ENCODE assay signal across 1 cellular context in the genomic region with DNA sequence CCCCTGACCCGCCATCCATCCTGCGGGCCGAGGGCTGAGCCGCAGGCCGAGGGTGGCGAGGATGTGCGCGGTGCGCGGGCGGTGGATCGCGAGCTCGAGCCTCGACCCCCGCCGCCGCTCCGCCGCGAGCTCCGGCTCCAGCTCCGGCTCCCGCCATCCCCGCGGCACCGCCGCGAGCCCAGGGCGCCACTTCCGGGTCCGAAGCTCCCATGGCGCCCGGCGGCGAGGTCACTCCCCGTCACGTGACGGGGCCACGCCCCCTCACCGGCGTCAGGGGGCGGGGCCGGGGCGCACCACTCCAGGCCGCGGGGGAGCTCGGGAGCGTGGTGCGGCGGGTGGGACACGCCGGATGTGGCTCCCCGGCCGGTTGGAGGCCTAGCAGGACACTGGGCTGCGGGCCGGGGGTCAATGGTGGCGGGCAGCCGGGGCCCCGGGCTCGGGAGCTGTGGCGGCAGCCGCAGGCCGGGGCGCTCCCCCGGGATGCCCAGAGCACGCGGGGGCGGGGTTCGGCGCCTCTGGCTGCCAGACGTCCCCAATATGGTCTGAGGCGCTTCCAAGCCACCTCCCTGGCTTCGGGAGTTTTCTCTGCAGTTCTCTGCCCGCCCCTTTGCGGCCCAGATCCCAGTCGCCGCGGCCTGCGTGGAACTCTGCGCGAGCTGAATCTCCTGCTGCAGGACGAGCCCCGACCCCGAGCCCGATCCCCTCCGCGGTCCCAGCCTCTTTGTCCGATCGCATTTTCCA.
TF ChIP-seq lines count a peak whose summit lies in the region.

A gene with protein sequence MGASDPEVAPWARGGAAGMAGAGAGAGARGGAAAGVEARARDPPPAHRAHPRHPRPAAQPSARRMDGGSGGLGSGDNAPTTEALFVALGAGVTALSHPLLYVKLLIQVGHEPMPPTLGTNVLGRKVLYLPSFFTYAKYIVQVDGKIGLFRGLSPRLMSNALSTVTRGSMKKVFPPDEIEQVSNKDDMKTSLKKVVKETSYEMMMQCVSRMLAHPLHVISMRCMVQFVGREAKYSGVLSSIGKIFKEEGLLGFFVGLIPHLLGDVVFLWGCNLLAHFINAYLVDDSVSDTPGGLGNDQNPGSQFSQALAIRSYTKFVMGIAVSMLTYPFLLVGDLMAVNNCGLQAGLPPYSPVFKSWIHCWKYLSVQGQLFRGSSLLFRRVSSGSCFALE (minus strand): TSS at position 234 of the 741 bp plus-strand sequence. CDS start 23 bp downstream, at position 211.

TF ChIP-seq in HepG2, 621 proteins besides CTCF, POLR2A, EP300 and RAD21 (continued from another document and continues in another):
- TF ChIP-seq DNMT1 (CRISPR knock-in tag; IDR thresholded peaks at IDR 0.05) (peak; percentile 93; the same call in 1 of the 2 replicates), MXD1 (CRISPR knock-in tag; IDR thresholded peaks at IDR 0.05) (peak; percentile 59; the same call in 1 of the 2 replicates), AHDC1 (CRISPR knock-in tag; IDR thresholded peaks at IDR 0.05; ENCODE audit: borderline replicate concordance) (no peak), ZNF253 (CRISPR knock-in tag; IDR thresholded peaks at IDR 0.05; ENCODE audit: borderline replicate concordance) (peak; percentile 86), SP140L (CRISPR knock-in tag; IDR thresholded peaks at IDR 0.05; ENCODE audit: borderline replicate concordance) (no peak), SRY (CRISPR knock-in tag; IDR thresholded peaks at IDR 0.05) (peak; percentile 57), FIP1L1 (IDR thresholded peaks at IDR 0.05; ENCODE audit: borderline replicate concordance, insufficient read depth, low read depth, low read length) (no peak), ZBTB2 (CRISPR knock-in tag; IDR thresholded peaks at IDR 0.05; ENCODE audit: low read depth) (peak; percentile 34), MED1 (CRISPR knock-in tag; IDR thresholded peaks at IDR 0.05) (peak; percentile 50; the same call in 1 of the 2 replicates), ZNF556 (CRISPR knock-in tag; IDR thresholded peaks at IDR 0.05; ENCODE audit: borderline replicate concordance) (peak; percentile 94; the same call in 1 of the 2 replicates), RBFOX2 (IDR thresholded peaks at IDR 0.05; ENCODE audit: low read depth, low read length) (peak; percentile 94), ATF2 (CRISPR knock-in tag; IDR thresholded peaks at IDR 0.05) (peak; percentile 48; the same call in 1 of the 2 replicates), HMGXB4 (CRISPR knock-in tag; IDR thresholded peaks at IDR 0.05; ENCODE audit: borderline replicate concordance in 1 of 2, low read depth in 1 of 2) (peak; percentile 40 to 74; a peak in 1 of 4 replicates), TBL1XR1 (IDR thresholded peaks at IDR 0.05; ENCODE audit: borderline replicate concordance, low read length, partially characterized antibody) (no peak), TAF1 (CRISPR knock-in tag; IDR thresholded peaks at IDR 0.05) (peak; percentile 62), MTF2 (CRISPR knock-in tag; IDR thresholded peaks at IDR 0.05; ENCODE audit: borderline replicate concordance) (peak; percentile 12; the same call in 1 of the 2 replicates), NRL (CRISPR knock-in tag; IDR thresholded peaks at IDR 0.05; ENCODE audit: borderline replicate concordance) (peak; percentile 59; the same call in 1 of the 2 replicates), KMT2A (CRISPR knock-in tag; IDR thresholded peaks at IDR 0.05) (peak; percentile 90; the same call in 1 of the 2 replicates), SKIL (CRISPR knock-in tag; IDR thresholded peaks at IDR 0.05; ENCODE audit: borderline replicate concordance) (no peak; the same call in none of the 2 replicates), SP4 (CRISPR knock-in tag; IDR thresholded peaks at IDR 0.05) (peak; percentile 99)
- TF ChIP-seq, protein P1, sequence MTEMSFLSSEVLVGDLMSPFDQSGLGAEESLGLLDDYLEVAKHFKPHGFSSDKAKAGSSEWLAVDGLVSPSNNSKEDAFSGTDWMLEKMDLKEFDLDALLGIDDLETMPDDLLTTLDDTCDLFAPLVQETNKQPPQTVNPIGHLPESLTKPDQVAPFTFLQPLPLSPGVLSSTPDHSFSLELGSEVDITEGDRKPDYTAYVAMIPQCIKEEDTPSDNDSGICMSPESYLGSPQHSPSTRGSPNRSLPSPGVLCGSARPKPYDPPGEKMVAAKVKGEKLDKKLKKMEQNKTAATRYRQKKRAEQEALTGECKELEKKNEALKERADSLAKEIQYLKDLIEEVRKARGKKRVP (CRISPR knock-in tag; IDR thresholded peaks at IDR 0.05), result 0 out of 4 replicates have a peak, but pooled peaks of 1 of the 2 experiments have one; percentile 55
- TF ChIP-seq, protein P2, sequence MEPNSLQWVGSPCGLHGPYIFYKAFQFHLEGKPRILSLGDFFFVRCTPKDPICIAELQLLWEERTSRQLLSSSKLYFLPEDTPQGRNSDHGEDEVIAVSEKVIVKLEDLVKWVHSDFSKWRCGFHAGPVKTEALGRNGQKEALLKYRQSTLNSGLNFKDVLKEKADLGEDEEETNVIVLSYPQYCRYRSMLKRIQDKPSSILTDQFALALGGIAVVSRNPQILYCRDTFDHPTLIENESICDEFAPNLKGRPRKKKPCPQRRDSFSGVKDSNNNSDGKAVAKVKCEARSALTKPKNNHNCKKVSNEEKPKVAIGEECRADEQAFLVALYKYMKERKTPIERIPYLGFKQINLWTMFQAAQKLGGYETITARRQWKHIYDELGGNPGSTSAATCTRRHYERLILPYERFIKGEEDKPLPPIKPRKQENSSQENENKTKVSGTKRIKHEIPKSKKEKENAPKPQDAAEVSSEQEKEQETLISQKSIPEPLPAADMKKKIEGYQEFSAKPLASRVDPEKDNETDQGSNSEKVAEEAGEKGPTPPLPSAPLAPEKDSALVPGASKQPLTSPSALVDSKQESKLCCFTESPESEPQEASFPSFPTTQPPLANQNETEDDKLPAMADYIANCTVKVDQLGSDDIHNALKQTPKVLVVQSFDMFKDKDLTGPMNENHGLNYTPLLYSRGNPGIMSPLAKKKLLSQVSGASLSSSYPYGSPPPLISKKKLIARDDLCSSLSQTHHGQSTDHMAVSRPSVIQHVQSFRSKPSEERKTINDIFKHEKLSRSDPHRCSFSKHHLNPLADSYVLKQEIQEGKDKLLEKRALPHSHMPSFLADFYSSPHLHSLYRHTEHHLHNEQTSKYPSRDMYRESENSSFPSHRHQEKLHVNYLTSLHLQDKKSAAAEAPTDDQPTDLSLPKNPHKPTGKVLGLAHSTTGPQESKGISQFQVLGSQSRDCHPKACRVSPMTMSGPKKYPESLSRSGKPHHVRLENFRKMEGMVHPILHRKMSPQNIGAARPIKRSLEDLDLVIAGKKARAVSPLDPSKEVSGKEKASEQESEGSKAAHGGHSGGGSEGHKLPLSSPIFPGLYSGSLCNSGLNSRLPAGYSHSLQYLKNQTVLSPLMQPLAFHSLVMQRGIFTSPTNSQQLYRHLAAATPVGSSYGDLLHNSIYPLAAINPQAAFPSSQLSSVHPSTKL (CRISPR knock-in tag; IDR thresholded peaks at IDR 0.05), result peak; percentile 37; the same call in 1 of the 2 replicates
- TF ChIP-seq, protein P3, sequence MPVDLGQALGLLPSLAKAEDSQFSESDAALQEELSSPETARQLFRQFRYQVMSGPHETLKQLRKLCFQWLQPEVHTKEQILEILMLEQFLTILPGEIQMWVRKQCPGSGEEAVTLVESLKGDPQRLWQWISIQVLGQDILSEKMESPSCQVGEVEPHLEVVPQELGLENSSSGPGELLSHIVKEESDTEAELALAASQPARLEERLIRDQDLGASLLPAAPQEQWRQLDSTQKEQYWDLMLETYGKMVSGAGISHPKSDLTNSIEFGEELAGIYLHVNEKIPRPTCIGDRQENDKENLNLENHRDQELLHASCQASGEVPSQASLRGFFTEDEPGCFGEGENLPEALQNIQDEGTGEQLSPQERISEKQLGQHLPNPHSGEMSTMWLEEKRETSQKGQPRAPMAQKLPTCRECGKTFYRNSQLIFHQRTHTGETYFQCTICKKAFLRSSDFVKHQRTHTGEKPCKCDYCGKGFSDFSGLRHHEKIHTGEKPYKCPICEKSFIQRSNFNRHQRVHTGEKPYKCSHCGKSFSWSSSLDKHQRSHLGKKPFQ (CRISPR knock-in tag; IDR thresholded peaks at IDR 0.05; ENCODE audit: insufficient replicate concordance), result no peak
